12 cellular contexts compared by ENCODE assay signal in genomic region chr14:51546603-51547258, GRCh38.
A peak's percentile ranks its signal among the peaks of the same experiment; 100 is the strongest.
DNase-seq lines count a peak whose midpoint lies in the region; ATAC-seq, FAIRE-seq and TF ChIP-seq lines count a peak whose summit lies in the region.
"Had no signal": no experiment of that assay in that cellular context is flagged by ENCODE, and none has a peak within 500 bp of the region (broad histone marks: within the 10 kb centered on the region; RNA-seq: fewer than 3 reads in every experiment).

No MANE protein-coding gene starts in this region.

- H3K4me3 ChIP-seq in GM23248 (no peak overlapping the region), Panc1 (ENCODE audit: low read depth in 2 of 2, low read length in 2 of 2) (no peak overlapping the region), keratinocyte (ENCODE audit: control insufficient read depth in 2 of 3, extremely low read depth in 1 of 3, insufficient read depth in 2 of 3, low read depth in 1 of 3, low read length in 3 of 3) (no peak overlapping the region), skeletal muscle satellite cell (ENCODE audit: low read length) (peak overlapping the region; percentile 18)

- peak overlapping the region; percentile 61 for H3K9ac ChIP-seq in GM23248
- H3K9ac ChIP-seq in keratinocyte (ENCODE audit: control insufficient read depth, extremely low read depth, insufficient read depth, low read length) = peak overlapping the region; percentile 68
- H3K9ac ChIP-seq in skeletal muscle satellite cell (ENCODE audit: low read depth, low read length) = peak overlapping the region; percentile 69

- peaks cover 34% of the 10 kb centered on the region for H3F3A ChIP-seq in GM23248 (ENCODE audit: insufficient read depth)

- H3K36me3 ChIP-seq in GM23248 (ENCODE audit: low read depth) (no peaks in the 10 kb centered on the region), Panc1 (ENCODE audit: control insufficient read depth, insufficient read depth, low read length) (no peaks in the 10 kb centered on the region; the same call in 1 of the 2 replicates), keratinocyte (ENCODE audit: control insufficient read depth in 2 of 2, extremely low read depth in 1 of 2, insufficient read depth in 2 of 2, low read length in 2 of 2) (peaks cover 0 to 9% of the 10 kb centered on the region in 2 experiments), skeletal muscle satellite cell (ENCODE audit: insufficient read depth, low read length) (no peaks in the 10 kb centered on the region)

- POLR2A ChIA-PET in Panc1 (lab: Charles Lee) = interaction anchor here (0.6 to 0.7 kb wide), 2 partner anchors 105 to 1953 kb away, joined by 7 to 9 read pairs; no protein-coding TSS in a partner anchor

- TSS peak; percentile 92 for BruUV-seq in Panc1 (replicated peaks; lab: Mats Ljungman, UMichigan)

- H3K4me1 ChIP-seq in GM23248 (ENCODE audit: insufficient read depth) (peaks cover 42% of the 10 kb centered on the region), Panc1 (ENCODE audit: control insufficient read depth, insufficient read depth, low read length) (peaks cover 24% of the 10 kb centered on the region), keratinocyte (ENCODE audit: control insufficient read depth, extremely low read depth, insufficient read depth, low read length) (peaks cover 58% of the 10 kb centered on the region), skeletal muscle satellite cell (ENCODE audit: control insufficient read depth, insufficient read depth, low read length) (peaks cover 53% of the 10 kb centered on the region)

- H3K9me2 ChIP-seq in GM23248 (ENCODE audit: insufficient read depth) = no peaks in the 10 kb centered on the region

- intact Hi-C loops in Panc1 (cut with micrococcal nuclease; ENCODE audit: unreplicated experiment) = no loop called here

- FAIRE-seq in keratinocyte (lab: Jason Lieb, UNC) = no peak

- peak; percentile 18 for DNase-seq in GM23248
- no peak for DNase-seq in Panc1 (ENCODE audit: low read depth, low spot score)
- no peak for DNase-seq in keratinocyte (ENCODE audit: low read depth, low spot score)
- no peak for DNase-seq in pons (ENCODE audit: low spot score)
- DNase-seq in SIG-M5 (lab: John Stamatoyannopoulos, UW) = no peak
- no peak for DNase-seq in NCI-H2227 (lab: John Stamatoyannopoulos, UW; ENCODE audit: unreplicated experiment)
- DNase-seq: activated CD8-positive, alpha-beta memory T cell treated with anti-CD3 and anti-CD28 coated beads for 24 hours; glutamatergic neuron; NCI-H187; OCI-M1 had no signal

- H3K79me2 ChIP-seq in GM23248 (ENCODE audit: insufficient read depth) = peaks cover 18% of the 10 kb centered on the region
- peaks cover 67% of the 10 kb centered on the region for H3K79me2 ChIP-seq in keratinocyte (ENCODE audit: control insufficient read depth, insufficient read depth, low read length)

- H2AFZ ChIP-seq in GM23248 (no peak overlapping the region), keratinocyte (ENCODE audit: control insufficient read depth, low read length) (no peak overlapping the region)

- H3K27me3 ChIP-seq in GM23248 (replicated peaks; ENCODE audit: insufficient read depth) (no peaks in the 10 kb centered on the region), Panc1 (ENCODE audit: control insufficient read depth, insufficient read depth, low read length) (no peaks in the 10 kb centered on the region), keratinocyte (ENCODE audit: control insufficient read depth, extremely low read depth, insufficient read depth, low read length) (no peaks in the 10 kb centered on the region), skeletal muscle satellite cell (ENCODE audit: control insufficient read depth, insufficient read depth, low read length) (no peaks in the 10 kb centered on the region)

- dilution Hi-C loops in keratinocyte (cut with MboI; ENCODE audit: extremely low pct_ligation_motif_present, low sequenced_read_pairs) = no loop called here

- CTCF ChIA-PET in Panc1 (lab: Charles Lee) = no interaction called here

- H3K4me2 ChIP-seq in GM23248 (ENCODE audit: unreplicated experiment) = peak overlapping the region; percentile 35
- H3K4me2 ChIP-seq in keratinocyte (ENCODE audit: control insufficient read depth, extremely low read depth, insufficient read depth, low read depth, low read length) = peak overlapping the region; percentile 52
- peak overlapping the region; percentile 36 for H3K4me2 ChIP-seq in skeletal muscle satellite cell (ENCODE audit: low read length)

- H3K27ac ChIP-seq in GM23248 = peak overlapping the region; percentile 96
- H3K27ac ChIP-seq in Panc1 (ENCODE audit: low read length) = peak overlapping the region; percentile 85
- H3K27ac ChIP-seq in keratinocyte (ENCODE audit: control insufficient read depth, insufficient read depth, low read length) = peak overlapping the region; percentile 91

- no peaks in the 10 kb centered on the region for H3K9me1 ChIP-seq in keratinocyte (ENCODE audit: control insufficient read depth, extremely low read depth, insufficient read depth, low read length)

- in situ Hi-C loops in GM23248 (cut with MboI) (no loop called here), Panc1 (cut with HindIII; ENCODE audit: low pct_unique_long_range_greater_than_20kb, low sequenced_read_pairs) (no loop called here)

- 25 to 31% methylated on average over 2 of the region's 2 CpGs for WGBS in GM23248 (ENCODE audit: low coverage in 1 of 2, low lambda C conversion rate in 2 of 2, missing lambda C conversion rate in 2 of 2), 2 experiments

- TF ChIP-seq CTCF in Panc1 (IDR thresholded peaks at IDR 0.05) = no peak
- TF ChIP-seq CTCF in keratinocyte (optimal IDR thresholded peaks at IDR 0.05 in 1 of 3, IDR thresholded peaks at IDR 0.05 in 1 of 3, conservative IDR thresholded peaks at IDR 0.05 in 1 of 3; ENCODE audit: extremely low read depth in 1 of 3, insufficient read depth in 2 of 3, low read length in 3 of 3) = no peak

- H4K20me1 ChIP-seq in GM23248 (ENCODE audit: insufficient read depth) (no peaks in the 10 kb centered on the region), keratinocyte (ENCODE audit: control insufficient read depth, extremely low read depth, insufficient read depth, low read length) (no peaks in the 10 kb centered on the region)

- peak; percentile 57 for ATAC-seq in Panc1
- no peak for ATAC-seq in HG03097 (IDR thresholded peaks at IDR 0.05; ENCODE audit: low FRiP score, unreplicated experiment)

- H3K9me3 ChIP-seq in GM23248 (ENCODE audit: low read depth) = no peaks in the 10 kb centered on the region
- H3K9me3 ChIP-seq in Panc1 (ENCODE audit: control insufficient read depth, insufficient read depth, low read depth, low read length) = no peaks in the 10 kb centered on the region
- H3K9me3 ChIP-seq in keratinocyte (ENCODE audit: control insufficient read depth, low read depth, low read length) = no peaks in the 10 kb centered on the region
- H3K9me3 ChIP-seq in skeletal muscle satellite cell (replicated peaks; ENCODE audit: low read length) = no peaks in the 10 kb centered on the region
